In genomic region chr10:51075802-51076201, GRCh38 we compare ENCODE assay signal across 2 cellular contexts.
TF ChIP-seq lines count a peak whose summit lies in the region.

No MANE protein-coding gene starts in this region.

TF ChIP-seq in SK-N-SH, 30 proteins besides CTCF, POLR2A, EP300 and RAD21 (continued from another document):
- no peak for TF ChIP-seq REST (IDR thresholded peaks at IDR 0.05; ENCODE audit: low read depth, low read length)
- TF ChIP-seq YY1 (IDR thresholded peaks at IDR 0.05; ENCODE audit: low read depth), result no peak
- no peak for TF ChIP-seq USF2 (IDR thresholded peaks at IDR 0.05; ENCODE audit: borderline replicate concordance, low read depth, low read length)
- no peak for TF ChIP-seq RFX5 (IDR thresholded peaks at IDR 0.05; ENCODE audit: low read length)
- no peak for TF ChIP-seq RXRA (IDR thresholded peaks at IDR 0.05; ENCODE audit: borderline replicate concordance, low read depth)
- TF ChIP-seq FOXM1 (IDR thresholded peaks at IDR 0.05; ENCODE audit: low read depth), result no peak
TF ChIP-seq in SK-N-SH: peak in this region for 0.

TF ChIP-seq in SK-N-SH treated with all-trans-retinoic acid at 6 μM for 48 hours, 23 proteins besides CTCF, POLR2A, EP300 and RAD21 (continued from another document):
- TF ChIP-seq CSRNP3 (CRISPR knock-in tag; IDR thresholded peaks at IDR 0.05), result no peak
- TF ChIP-seq CREB5 (CRISPR knock-in tag; IDR thresholded peaks at IDR 0.05; ENCODE audit: low read depth), result no peak
- no peak for TF ChIP-seq ISL1 (CRISPR knock-in tag; IDR thresholded peaks at IDR 0.05)
- TF ChIP-seq CSDC2 (CRISPR knock-in tag; IDR thresholded peaks at IDR 0.05), result no peak
- no peak for TF ChIP-seq TCF4 (CRISPR knock-in tag; IDR thresholded peaks at IDR 0.05; ENCODE audit: borderline replicate concordance)
- TF ChIP-seq ZNF70 (CRISPR knock-in tag; IDR thresholded peaks at IDR 0.05), result no peak
TF ChIP-seq in SK-N-SH treated with all-trans-retinoic acid at 6 μM for 48 hours: peak in this region for 0.
